In genomic region chr19:10679743-10680142, GRCh38 we compare ENCODE assay signal across 1 cellular context.
TF ChIP-seq lines count a peak whose summit lies in the region.

No MANE protein-coding gene starts in this region.

TF ChIP-seq in GM12878, 131 proteins besides CTCF, POLR2A, EP300 and RAD21:
- TF ChIP-seq SP1 (IDR thresholded peaks at IDR 0.05; ENCODE audit: low read depth, low read length) (no peak), TCF7 (IDR thresholded peaks at IDR 0.05; ENCODE audit: borderline replicate concordance) (no peak), STAT3 (IDR thresholded peaks at IDR 0.05; ENCODE audit: low read depth, low read length) (no peak), CHD4 (IDR thresholded peaks at IDR 0.05) (no peak), IKZF1 (conservative IDR thresholded peaks at IDR 0.05) (no peak), RUNX3 (IDR thresholded peaks at IDR 0.05; ENCODE audit: low read length) (no peak), IRF4 (IDR thresholded peaks at IDR 0.05; ENCODE audit: low read depth, low read length) (no peak), YBX1 (IDR thresholded peaks at IDR 0.05) (no peak), ZZZ3 (IDR thresholded peaks at IDR 0.05; ENCODE audit: control insufficient read depth, insufficient read length, low read depth) (no peak), EED (IDR thresholded peaks at IDR 0.05; ENCODE audit: low read depth) (no peak), CHD1 (IDR thresholded peaks at IDR 0.05; ENCODE audit: low read depth, low read length) (no peak), SMARCA5 (IDR thresholded peaks at IDR 0.05) (no peak), RAD51 (IDR thresholded peaks at IDR 0.05) (no peak)
- TF ChIP-seq, protein P1, sequence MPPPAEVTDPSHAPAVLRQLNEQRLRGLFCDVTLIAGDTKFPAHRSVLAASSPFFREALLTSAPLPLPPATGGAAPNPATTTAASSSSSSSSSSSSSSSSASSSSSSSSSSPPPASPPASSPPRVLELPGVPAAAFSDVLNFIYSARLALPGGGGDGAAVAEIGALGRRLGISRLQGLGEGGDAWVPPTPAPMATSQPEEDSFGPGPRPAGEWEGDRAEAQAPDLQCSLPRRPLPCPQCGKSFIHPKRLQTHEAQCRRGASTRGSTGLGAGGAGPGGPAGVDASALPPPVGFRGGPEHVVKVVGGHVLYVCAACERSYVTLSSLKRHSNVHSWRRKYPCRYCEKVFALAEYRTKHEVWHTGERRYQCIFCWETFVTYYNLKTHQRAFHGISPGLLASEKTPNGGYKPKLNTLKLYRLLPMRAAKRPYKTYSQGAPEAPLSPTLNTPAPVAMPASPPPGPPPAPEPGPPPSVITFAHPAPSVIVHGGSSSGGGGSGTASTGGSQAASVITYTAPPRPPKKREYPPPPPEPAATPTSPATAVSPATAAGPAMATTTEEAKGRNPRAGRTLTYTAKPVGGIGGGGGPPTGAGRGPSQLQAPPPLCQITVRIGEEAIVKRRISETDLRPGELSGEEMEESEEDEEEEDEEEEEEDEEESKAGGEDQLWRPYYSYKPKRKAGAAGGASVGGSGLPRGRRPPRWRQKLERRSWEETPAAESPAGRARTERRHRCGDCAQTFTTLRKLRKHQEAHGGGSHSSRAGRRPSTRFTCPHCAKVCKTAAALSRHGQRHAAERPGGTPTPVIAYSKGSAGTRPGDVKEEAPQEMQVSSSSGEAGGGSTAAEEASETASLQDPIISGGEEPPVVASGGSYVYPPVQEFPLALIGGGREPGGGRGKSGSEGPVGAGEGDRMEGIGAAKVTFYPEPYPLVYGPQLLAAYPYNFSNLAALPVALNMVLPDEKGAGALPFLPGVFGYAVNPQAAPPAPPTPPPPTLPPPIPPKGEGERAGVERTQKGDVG (CRISPR knock-in tag; IDR thresholded peaks at IDR 0.05) = no peak
- TF ChIP-seq, protein P2, sequence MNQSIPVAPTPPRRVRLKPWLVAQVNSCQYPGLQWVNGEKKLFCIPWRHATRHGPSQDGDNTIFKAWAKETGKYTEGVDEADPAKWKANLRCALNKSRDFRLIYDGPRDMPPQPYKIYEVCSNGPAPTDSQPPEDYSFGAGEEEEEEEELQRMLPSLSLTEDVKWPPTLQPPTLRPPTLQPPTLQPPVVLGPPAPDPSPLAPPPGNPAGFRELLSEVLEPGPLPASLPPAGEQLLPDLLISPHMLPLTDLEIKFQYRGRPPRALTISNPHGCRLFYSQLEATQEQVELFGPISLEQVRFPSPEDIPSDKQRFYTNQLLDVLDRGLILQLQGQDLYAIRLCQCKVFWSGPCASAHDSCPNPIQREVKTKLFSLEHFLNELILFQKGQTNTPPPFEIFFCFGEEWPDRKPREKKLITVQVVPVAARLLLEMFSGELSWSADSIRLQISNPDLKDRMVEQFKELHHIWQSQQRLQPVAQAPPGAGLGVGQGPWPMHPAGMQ (IDR thresholded peaks at IDR 0.05; ENCODE audit: borderline replicate concordance) = no peak
